22 cellular contexts compared by ENCODE assay signal in the genomic region with DNA sequence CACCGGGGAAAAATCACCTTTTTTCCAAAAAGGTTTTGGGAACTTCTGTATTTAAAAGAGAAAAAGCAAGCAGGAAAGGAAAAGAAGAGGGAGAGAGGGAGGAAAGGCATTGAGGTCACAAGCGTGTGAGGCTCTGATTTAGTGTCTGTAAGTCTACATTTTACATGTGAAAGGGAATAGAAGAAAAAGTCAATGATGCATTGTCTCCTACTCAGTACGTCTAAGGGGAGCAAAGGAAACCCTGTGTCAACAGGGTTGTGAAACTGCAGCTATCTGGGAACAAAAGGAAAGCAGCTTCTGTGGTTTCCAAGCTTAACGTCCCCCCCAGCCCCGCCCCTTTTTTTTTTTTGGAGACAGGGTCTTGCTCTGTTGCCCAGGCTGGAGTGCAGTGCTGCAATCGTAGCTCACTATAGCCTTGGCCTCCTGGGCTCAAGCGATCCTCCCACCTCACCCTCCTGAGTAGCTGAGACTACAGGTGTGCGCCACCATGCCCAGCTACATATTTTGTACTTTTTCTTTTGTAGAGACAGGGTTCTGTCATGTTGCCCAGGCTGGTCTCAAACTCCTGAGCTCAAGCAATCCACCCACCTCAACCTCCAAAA. TPM values are rescaled to one million over a fixed set of nuclear protein-coding genes. Genes with fewer than 3 reads are reported as not detected.
A peak's percentile ranks its signal among the peaks of the same experiment; 100 is the strongest.
DNase-seq lines count a peak whose midpoint lies in the region; ATAC-seq and TF ChIP-seq lines count a peak whose summit lies in the region.
"Had no signal": no experiment of that assay in that cellular context is flagged by ENCODE, and none has a peak within 500 bp of the region (broad histone marks: within the 10 kb centered on the region; RNA-seq: fewer than 3 reads in every experiment).

No MANE protein-coding gene starts in this region.

- no peak overlapping the region for H2BK20ac ChIP-seq in H9 (ENCODE audit: low read depth, low read length, poor library complexity, severe bottlenecking)

- no peaks in the 10 kb centered on the region for H3K79me2 ChIP-seq in H9 (ENCODE audit: insufficient read depth, low read length)

- no peak overlapping the region for H3K4me2 ChIP-seq in H9 (ENCODE audit: insufficient read depth, insufficient read length, low read length)

- no peak overlapping the region for H2BK5ac ChIP-seq in H9 (ENCODE audit: insufficient read length, low read length)

- H3K79me1 ChIP-seq in H9 (ENCODE audit: insufficient read depth, low read depth, low read length, poor library complexity, severe bottlenecking), result no peaks in the 10 kb centered on the region

- no peak overlapping the region for H4K5ac ChIP-seq in H9 (ENCODE audit: insufficient read length, low read depth, low read length)

- H3K18ac ChIP-seq in H9 (ENCODE audit: insufficient read length, low read depth, low read length), result no peak overlapping the region

- POLR2A ChIA-PET in CD4-positive, alpha-beta T cell (lab: Charles Lee), result no interaction called here
- POLR2A ChIA-PET in naive thymus-derived CD8-positive, alpha-beta T cell (lab: Charles Lee), result interaction anchor here (1.2 kb wide), 1 partner anchor 10 kb away, joined by 3 read pairs; no protein-coding TSS in a partner anchor

- no peaks in the 10 kb centered on the region for H4K20me1 ChIP-seq in H9 (ENCODE audit: control insufficient read depth, insufficient read depth, insufficient read length)

- no peak overlapping the region for H3K9ac ChIP-seq in H9 (ENCODE audit: extremely low read depth, insufficient read length, low read length)

- peaks cover 8% of the 10 kb centered on the region for H3K4me1 Mint-ChIP-seq in CD4-positive, alpha-beta T cell (ENCODE audit: low read depth)
- H3K4me1 Mint-ChIP-seq in H9, result peaks cover 44 to 45% of the 10 kb centered on the region in 2 experiments
- H3K4me1 Mint-ChIP-seq in activated T-helper 1 cell treated with anti-CD3 and anti-CD28 coated beads, Interleukin-12 subunit alpha, Interleukin-12 subunit beta, Interleukin-2, Interleukin-4 antibody, amounts not matched to agents 30 ng/mL and 10 ng/mL and 1 ng/mL, durations not matched to agents 14 hours and 24 hours and 36 hours (ENCODE audit: low read depth), result peaks cover 7% of the 10 kb centered on the region
- H3K4me1 Mint-ChIP-seq in naive thymus-derived CD8-positive, alpha-beta T cell, result peaks cover 9 to 20% (median 16%) of the 10 kb centered on the region in 4 donors
- H3K4me1 Mint-ChIP-seq: activated naive CD8-positive, alpha-beta T cell treated with anti-CD3 and anti-CD28 coated beads, Interleukin-2, amount 10 ng/mL, durations not matched to agents 7 days and 5 days had no signal

- H3K36me3 Mint-ChIP-seq in CD4-positive, alpha-beta T cell (ENCODE audit: low read depth), result no peaks in the 10 kb centered on the region
- H3K36me3 Mint-ChIP-seq in H9 (ENCODE audit: insufficient read depth in 1 of 3, low read depth in 3 of 3), result no peaks in the 10 kb centered on the region
- H3K36me3 Mint-ChIP-seq in activated T-helper 1 cell treated with anti-CD3 and anti-CD28 coated beads, Interleukin-12 subunit alpha, Interleukin-12 subunit beta, Interleukin-2, Interleukin-4 antibody, amounts not matched to agents 30 ng/mL and 10 ng/mL and 1 ng/mL, durations not matched to agents 14 hours and 24 hours and 36 hours (ENCODE audit: low read depth), result no peaks in the 10 kb centered on the region
- H3K36me3 Mint-ChIP-seq in naive thymus-derived CD8-positive, alpha-beta T cell, result no peaks in the 10 kb centered on the region
- H3K36me3 Mint-ChIP-seq: activated naive CD8-positive, alpha-beta T cell treated with anti-CD3 and anti-CD28 coated beads, Interleukin-2, amount 10 ng/mL, durations not matched to agents 7 days and 5 days had no signal

- H3K23me2 ChIP-seq in H9 (ENCODE audit: insufficient read length, low read depth, low read length, poor library complexity, severe bottlenecking), result peaks cover 12% of the 10 kb centered on the region

- no peaks in the 10 kb centered on the region for H3K9me3 Mint-ChIP-seq in CD4-positive, alpha-beta T cell
- H3K9me3 Mint-ChIP-seq in H9, result peaks cover 0 to 3% of the 10 kb centered on the region in 2 experiments; a peak in 1 of 5 replicates
- H3K9me3 Mint-ChIP-seq in activated T-helper 1 cell treated with anti-CD3 and anti-CD28 coated beads, Interleukin-12 subunit alpha, Interleukin-12 subunit beta, Interleukin-2, Interleukin-4 antibody, amounts not matched to agents 30 ng/mL and 10 ng/mL and 1 ng/mL, durations not matched to agents 14 hours and 24 hours and 36 hours, result no peaks in the 10 kb centered on the region
- H3K9me3 Mint-ChIP-seq in naive thymus-derived CD8-positive, alpha-beta T cell, result no peaks in the 10 kb centered on the region
- H3K9me3 Mint-ChIP-seq: activated naive CD8-positive, alpha-beta T cell treated with anti-CD3 and anti-CD28 coated beads, Interleukin-2, amount 10 ng/mL, durations not matched to agents 7 days and 5 days had no signal

- CTCF ChIA-PET in CD4-positive, alpha-beta T cell (lab: Charles Lee), result interaction anchor here (1.1 kb wide), 1 partner anchor 75 kb away, joined by 3 read pairs; no protein-coding TSS in a partner anchor

- H2AK5ac ChIP-seq in H9 (ENCODE audit: insufficient read length, low read length), result no peak overlapping the region

- H2BK120ac ChIP-seq in H9 (ENCODE audit: low read depth, low read length, poor library complexity, severe bottlenecking), result no peak overlapping the region

- intact Hi-C loops in CD4-positive, alpha-beta T cell (cut with DNase I, micrococcal nuclease), result loop anchor here (5.0 to 10.0 kb wide), 2 partner anchors 81 to 119 kb away; a partner anchor contains a TSS
- intact Hi-C loops in activated T-helper 1 cell treated with anti-CD3 and anti-CD28 coated beads, Interleukin-12 subunit alpha, Interleukin-12 subunit beta, Interleukin-2, Interleukin-4 antibody, amounts not matched to agents 30 ng/mL and 10 ng/mL and 1 ng/mL, durations not matched to agents 14 hours and 24 hours and 36 hours (cut with micrococcal nuclease), result loop anchor here (2.0 to 5.0 kb wide), 2 partner anchors 221 to 606 kb away; a partner anchor contains a TSS

- H2AFZ ChIP-seq in H9 (ENCODE audit: low read length), result no peak overlapping the region

- H4K91ac ChIP-seq in H9 (ENCODE audit: insufficient read length, low read depth, low read length), result no peak overlapping the region

- no peaks in the 10 kb centered on the region for H3K27me3 ChIP-seq in CD4-positive, alpha-beta T cell (ENCODE audit: control insufficient read depth, insufficient read depth, low read length)
- no peaks in the 10 kb centered on the region for H3K27me3 ChIP-seq in H9 (ENCODE audit: insufficient read depth, low read length)
- H3K27me3 ChIP-seq: upper lobe of left lung had no signal

- no peak overlapping the region for H2BK15ac ChIP-seq in H9 (ENCODE audit: low read depth, low read length)

- no CpG with 5 or more reads among the region's 8 CpGs for WGBS in H9 (ENCODE audit: extremely low coverage, insufficient read length, low lambda C conversion rate)

- no peak overlapping the region for H3K27ac ChIP-seq in CD4-positive, alpha-beta T cell (ENCODE audit: low read depth, low read length)
- no peak overlapping the region for H3K27ac ChIP-seq in H9 (ENCODE audit: insufficient read length, low read depth, low read length)
- H3K27ac ChIP-seq: WERI-Rb-1 had no signal

- no peak overlapping the region for H4K8ac ChIP-seq in H9 (replicated peaks; ENCODE audit: insufficient read length, low read depth, low read length)

- no peaks in the 10 kb centered on the region for H3K27me3 Mint-ChIP-seq in CD4-positive, alpha-beta T cell
- peaks cover 26% of the 10 kb centered on the region for H3K27me3 Mint-ChIP-seq in H9 (ENCODE audit: low read depth)
- peaks cover 21% of the 10 kb centered on the region for H3K27me3 Mint-ChIP-seq in activated T-helper 1 cell treated with anti-CD3 and anti-CD28 coated beads, Interleukin-12 subunit alpha, Interleukin-12 subunit beta, Interleukin-2, Interleukin-4 antibody, amounts not matched to agents 30 ng/mL and 10 ng/mL and 1 ng/mL, durations not matched to agents 14 hours and 24 hours and 36 hours (ENCODE audit: insufficient read depth)
- H3K27me3 Mint-ChIP-seq in naive thymus-derived CD8-positive, alpha-beta T cell, result no peaks in the 10 kb centered on the region

- no peak overlapping the region for H3K4ac ChIP-seq in H9 (ENCODE audit: low read depth, low read length)

- H3K27ac Mint-ChIP-seq in CD4-positive, alpha-beta T cell, result peak overlapping the region; percentile 31
- peak overlapping the region in 2 of 3 experiments; percentile 29 to 93; a peak in 3 of 7 replicates for H3K27ac Mint-ChIP-seq in H9
- H3K27ac Mint-ChIP-seq in activated T-helper 1 cell treated with anti-CD3 and anti-CD28 coated beads, Interleukin-12 subunit alpha, Interleukin-12 subunit beta, Interleukin-2, Interleukin-4 antibody, amounts not matched to agents 30 ng/mL and 10 ng/mL and 1 ng/mL, durations not matched to agents 14 hours and 24 hours and 36 hours, result no peak overlapping the region
- H3K27ac Mint-ChIP-seq in naive thymus-derived CD8-positive, alpha-beta T cell, result peak overlapping the region in 5 of 10 donors; percentile 4 to 71 (median 23)
- H3K27ac Mint-ChIP-seq: activated naive CD8-positive, alpha-beta T cell treated with anti-CD3 and anti-CD28 coated beads, Interleukin-2, amount 10 ng/mL, durations not matched to agents 7 days and 5 days had no signal

- no peak overlapping the region for H3K14ac ChIP-seq in H9 (ENCODE audit: insufficient read depth, low read length)

- H3T11ph ChIP-seq in H9 (ENCODE audit: low read length), result no peak overlapping the region

- ATAC-seq in CD4-positive, alpha-beta T cell (ENCODE audit: poor library complexity), result no peak
- no peak for ATAC-seq in naive thymus-derived CD8-positive, alpha-beta T cell
- ATAC-seq: left lobe of liver had no signal

- no peak overlapping the region for H3K23ac ChIP-seq in H9 (ENCODE audit: insufficient read length, low read depth, low read length)

- H3K4me1 ChIP-seq in H9 (ENCODE audit: insufficient read depth, low read length), result peaks cover 2% of the 10 kb centered on the region; the same call in 1 of the 2 replicates

- no peaks in the 10 kb centered on the region for H3K9me3 ChIP-seq in CD4-positive, alpha-beta T cell (ENCODE audit: control insufficient read depth, low read length)
- H3K9me3 ChIP-seq in H9 (ENCODE audit: control insufficient read depth, low read depth, low read length), result no peaks in the 10 kb centered on the region
- H3K9me3 ChIP-seq: Caco-2, spleen, upper lobe of left lung had no signal

- no peak for TF ChIP-seq CTCF in CD4-positive, alpha-beta T cell (IDR thresholded peaks at IDR 0.05)
- no peak for TF ChIP-seq CTCF in H9 (conservative IDR thresholded peaks at IDR 0.05)

- DNase-seq in CD4-positive, alpha-beta T cell, result no peak
- DNase-seq in H9, result no peak
- no peak for DNase-seq in activated T-helper 1 cell treated with anti-CD3 and anti-CD28 coated beads, Interleukin-12 subunit alpha, Interleukin-12 subunit beta, Interleukin-2, Interleukin-4 antibody, amounts not matched to agents 30 ng/mL and 10 ng/mL and 1 ng/mL, durations not matched to agents 14 hours and 24 hours and 36 hours (ENCODE audit: low spot score)
- DNase-seq in naive thymus-derived CD8-positive, alpha-beta T cell, result no peak
- DNase-seq in hepatic stellate cell (ENCODE audit: low spot score), result no peak
- DNase-seq in inferior parietal cortex (ENCODE audit: extremely low spot score), result no peak
- no peak for DNase-seq in stimulated activated CD4-positive, alpha-beta T cell treated with anti-CD3 and anti-CD28 coated beads, Interleukin-2, amount 100 ng/mL, for 48 hours
- DNase-seq: activated CD4-positive, alpha-beta T cell treated with anti-CD3 and anti-CD28 coated beads, Interleukin-2, amount 50 U/mL, for 48 hours; activated naive CD8-positive, alpha-beta T cell treated with anti-CD3 and anti-CD28 coated beads, Interleukin-2, amount 10 ng/mL, durations not matched to agents 7 days and 5 days; Caco-2; DND-41; GOT3; NCI-H1092 treated with DMSO at 0.1 percent for 48 hours; NCI-H526; nucleus accumbens; spleen; stimulated activated CD4-positive, alpha-beta T cell treated with anti-CD3 and anti-CD28 coated beads, Interleukin-4, amount 100 ng/mL, for 4 hours; upper lobe of left lung; WERI-Rb-1 had no signal

- no peak overlapping the region for H3K56ac ChIP-seq in H9 (ENCODE audit: insufficient read length, low read depth, low read length)

- H3K4me3 Mint-ChIP-seq in CD4-positive, alpha-beta T cell, result peak overlapping the region; percentile 80
- peak overlapping the region; percentile 3 to 15; a peak in 3 of 5 replicates for H3K4me3 Mint-ChIP-seq in H9
- H3K4me3 Mint-ChIP-seq in activated T-helper 1 cell treated with anti-CD3 and anti-CD28 coated beads, Interleukin-12 subunit alpha, Interleukin-12 subunit beta, Interleukin-2, Interleukin-4 antibody, amounts not matched to agents 30 ng/mL and 10 ng/mL and 1 ng/mL, durations not matched to agents 14 hours and 24 hours and 36 hours, result peak overlapping the region; percentile 6
- H3K4me3 Mint-ChIP-seq in naive thymus-derived CD8-positive, alpha-beta T cell, result peak overlapping the region in 9 of 10 donors; percentile 20 to 74 (median 65)
- H3K4me3 Mint-ChIP-seq: activated naive CD8-positive, alpha-beta T cell treated with anti-CD3 and anti-CD28 coated beads, Interleukin-2, amount 10 ng/mL, durations not matched to agents 7 days and 5 days had no signal

- no peak overlapping the region for H2BK12ac ChIP-seq in H9 (ENCODE audit: insufficient read length, low read depth, low read length)

RNA-seq across cellular contexts. Expression of a gene that starts 1.8 kb away (rescaled TPM):
- 1 to 10 TPM; 2.9 to 3.5 TPM for total RNA-seq in CD4-positive, alpha-beta T cell
- 27.1 and 28.2 TPM in 2 replicates for total RNA-seq in H9 (2021)
- total RNA-seq in activated T-helper 1 cell treated with anti-CD3 and anti-CD28 coated beads, Interleukin-12 subunit alpha, Interleukin-12 subunit beta, Interleukin-2, Interleukin-4 antibody, amounts not matched to agents 30 ng/mL and 10 ng/mL and 1 ng/mL, durations not matched to agents 14 hours and 24 hours and 36 hours, result 0.78 and 1.1 TPM in 2 replicates
- under 1 TPM; 0.21 to 0.96 TPM for total RNA-seq in naive thymus-derived CD8-positive, alpha-beta T cell
- under 1 TPM in 1 of 3 donors, not detected in 2; 0.50 TPM for polyA plus RNA-seq in naive thymus-derived CD8-positive, alpha-beta T cell

RNA-seq across cellular contexts. Expression of a gene that starts 51.9 kb away (rescaled TPM):
- not detected for total RNA-seq in CD4-positive, alpha-beta T cell
- not detected in 2 replicates for total RNA-seq in H9 (2021)
- not detected in 2 replicates for total RNA-seq in activated T-helper 1 cell treated with anti-CD3 and anti-CD28 coated beads, Interleukin-12 subunit alpha, Interleukin-12 subunit beta, Interleukin-2, Interleukin-4 antibody, amounts not matched to agents 30 ng/mL and 10 ng/mL and 1 ng/mL, durations not matched to agents 14 hours and 24 hours and 36 hours
- not detected for total RNA-seq in naive thymus-derived CD8-positive, alpha-beta T cell
- not detected for polyA plus RNA-seq in naive thymus-derived CD8-positive, alpha-beta T cell
- total RNA-seq: activated naive CD8-positive, alpha-beta T cell treated with anti-CD3 and anti-CD28 coated beads, Interleukin-2, amount 10 ng/mL, durations not matched to agents 7 days and 5 days; Caco-2; fibroblast of lung; renal cortical epithelial cell; spleen had no signal
- polyA plus RNA-seq: fibroblast of lung, spleen had no signal

Comparison
In these comparisons a context has a peak if more than half of its experiments do, and no peak if none do; other contexts are left out.
1. H3K4me3 Mint-ChIP-seq: peak in every context shown above with its lines; median percentile 80 in CD4-positive, alpha-beta T cell; 65 in naive thymus-derived CD8-positive, alpha-beta T cell; 9 in H9; 6 in activated T-helper 1 cell treated with anti-CD3 and anti-CD28 coated beads, Interleukin-12 subunit alpha, Interleukin-12 subunit beta, Interleukin-2, Interleukin-4 antibody, amounts not matched to agents 30 ng/mL and 10 ng/mL and 1 ng/mL, durations not matched to agents 14 hours and 24 hours and 36 hours.